In the genomic region with DNA sequence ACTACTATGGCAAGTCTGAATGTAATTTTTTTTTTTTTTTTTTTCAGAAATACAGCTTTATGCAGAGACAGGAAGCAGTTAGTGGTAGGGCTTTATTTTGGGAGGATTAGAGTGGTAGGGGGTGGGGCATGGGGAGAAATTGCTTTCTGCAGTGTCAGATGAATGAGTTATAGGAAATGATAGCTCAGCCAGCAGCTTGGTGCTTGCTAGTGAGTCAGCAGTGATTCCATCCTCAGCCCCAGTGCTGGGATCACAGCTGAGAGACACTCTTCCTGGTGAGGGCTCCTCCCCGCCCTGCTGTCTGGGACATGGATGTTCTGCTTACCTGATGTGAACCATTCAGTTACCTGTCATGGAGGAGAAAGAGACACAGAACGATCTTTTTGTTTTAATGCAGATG, we compare ENCODE assay signal across 12 cellular contexts. TPM values are rescaled to one million over a fixed set of nuclear protein-coding genes. Genes with fewer than 3 reads are reported as not detected.
DNase-seq lines count a peak whose midpoint lies in the region; ATAC-seq, FAIRE-seq and TF ChIP-seq lines count a peak whose summit lies in the region.
"Had no signal": no experiment of that assay in that cellular context is flagged by ENCODE, and none has a peak within 500 bp of the region (broad histone marks: within the 10 kb centered on the region; RNA-seq: fewer than 3 reads in every experiment).

No MANE protein-coding gene starts in this region.

- peaks cover 1% of the 10 kb centered on the region for H3K9me3 ChIP-seq in keratinocyte (ENCODE audit: control insufficient read depth, low read depth, low read length)

- peak; percentile 26 for DNase-seq in A172 (ENCODE audit: low spot score)
- DNase-seq in HS-27A (ENCODE audit: low read depth) = peak; percentile 64
- DNase-seq in brain microvascular endothelial cell = peak; percentile 93
- DNase-seq in keratinocyte (ENCODE audit: low read depth, low spot score) = peak; percentile 71
- DNase-seq in NCI-H2196 treated with DMSO at 0.1 percent for 48 hours (lab: John Stamatoyannopoulos, UW; ENCODE audit: unreplicated experiment) = no peak
- DNase-seq in DMS79 treated with DMSO at 0.1 percent for 48 hours (lab: John Stamatoyannopoulos, UW) = no peak
- DNase-seq: activated naive CD4-positive, alpha-beta T cell treated with anti-CD3 and anti-CD28 coated beads, Interleukin-2, amount 10 ng/mL, durations not matched to agents 7 days and 5 days; NCI-H510A treated with DMSO at 0.1 percent for 48 hours had no signal

- H3K27me3 ChIP-seq in brain microvascular endothelial cell (replicated peaks) (no peaks in the 10 kb centered on the region), keratinocyte (ENCODE audit: control insufficient read depth, extremely low read depth, insufficient read depth, low read length) (no peaks in the 10 kb centered on the region)
- H3K27me3 ChIP-seq: BLaER1 had no signal

- peak; percentile 99 for FAIRE-seq in keratinocyte (lab: Jason Lieb, UNC)

- no peak overlapping the region for H3K9ac ChIP-seq in keratinocyte (ENCODE audit: control insufficient read depth, extremely low read depth, insufficient read depth, low read length)
- H3K9ac ChIP-seq: BLaER1 had no signal

- no peaks in the 10 kb centered on the region for H4K20me1 ChIP-seq in keratinocyte (ENCODE audit: control insufficient read depth, extremely low read depth, insufficient read depth, low read length)
- H4K20me1 ChIP-seq: BLaER1 had no signal

- no peaks in the 10 kb centered on the region for H3K36me3 ChIP-seq in brain microvascular endothelial cell (replicated peaks)
- no peaks in the 10 kb centered on the region for H3K36me3 ChIP-seq in keratinocyte (ENCODE audit: control insufficient read depth in 2 of 2, extremely low read depth in 1 of 2, insufficient read depth in 2 of 2, low read length in 2 of 2)
- H3K36me3 ChIP-seq: BLaER1 had no signal

- TF ChIP-seq CTCF in brain microvascular endothelial cell (IDR thresholded peaks at IDR 0.05; ENCODE audit: low read depth, low read length, missing control alignments) = no peak
- TF ChIP-seq CTCF in keratinocyte (optimal IDR thresholded peaks at IDR 0.05 in 1 of 3, IDR thresholded peaks at IDR 0.05 in 1 of 3, conservative IDR thresholded peaks at IDR 0.05 in 1 of 3; ENCODE audit: extremely low read depth in 1 of 3, insufficient read depth in 2 of 3, low read length in 3 of 3) = no peak

- no peak overlapping the region for H2AFZ ChIP-seq in keratinocyte (ENCODE audit: control insufficient read depth, low read length)

- H3K9me1 ChIP-seq in keratinocyte (ENCODE audit: control insufficient read depth, extremely low read depth, insufficient read depth, low read length) = no peaks in the 10 kb centered on the region

- H3K79me2 ChIP-seq in keratinocyte (ENCODE audit: control insufficient read depth, insufficient read depth, low read length) = no peaks in the 10 kb centered on the region

- ATAC-seq in HG03175 (IDR thresholded peaks at IDR 0.05; ENCODE audit: unreplicated experiment) = no peak
- no peak for ATAC-seq in HG03025 (IDR thresholded peaks at IDR 0.05; ENCODE audit: low FRiP score, unreplicated experiment)

- H3K4me1 ChIP-seq in keratinocyte (ENCODE audit: control insufficient read depth, extremely low read depth, insufficient read depth, low read length) = peaks cover 13% of the 10 kb centered on the region

- peak overlapping the region; percentile 33 for H3K27ac ChIP-seq in brain microvascular endothelial cell
- H3K27ac ChIP-seq in keratinocyte (ENCODE audit: control insufficient read depth, insufficient read depth, low read length) = no peak overlapping the region
- H3K27ac ChIP-seq: BLaER1, VCaP had no signal

- H3K4me3 ChIP-seq in brain microvascular endothelial cell (ENCODE audit: low read depth, low read length) (no peak overlapping the region), keratinocyte (ENCODE audit: control insufficient read depth in 2 of 3, extremely low read depth in 1 of 3, insufficient read depth in 2 of 3, low read depth in 1 of 3, low read length in 3 of 3) (no peak overlapping the region)
- H3K4me3 ChIP-seq: BLaER1 had no signal

- no peak overlapping the region for H3K4me2 ChIP-seq in keratinocyte (ENCODE audit: control insufficient read depth, extremely low read depth, insufficient read depth, low read depth, low read length)
- H3K4me2 ChIP-seq: BLaER1 had no signal

- dilution Hi-C loops in keratinocyte (cut with MboI; ENCODE audit: extremely low pct_ligation_motif_present, low sequenced_read_pairs) = no loop called here

- in situ Hi-C loops in brain microvascular endothelial cell (cut with HindIII; ENCODE audit: low pct_ligation_motif_present, low sequenced_read_pairs) = no loop called here

RNA-seq across cellular contexts. Expression of gene SEMA6D, which starts 39.6 kb away (rescaled TPM):
- total RNA-seq in A172 (2014; rRNA removed; shearing (Covaris generic)) = not detected in 2 replicates
- 0.41 to 0.82 TPM (median 0.67 TPM) in 3 replicates for polyA plus RNA-seq in keratinocyte
- polyA plus RNA-seq in keratinocyte (2011; ENCODE audit: low read depth) = 1.1 TPM
- 0.09 and 0.15 TPM in 2 replicates for polyA plus RNA-seq in keratinocyte (2011; cell fraction: cytosol; rRNA removed)
- polyA plus RNA-seq in keratinocyte (2011; cell fraction: nucleus; rRNA removed) = 1.2 TPM in 2 replicates
- polyA plus RNA-seq in keratinocyte (2012; ENCODE audit: low replicate concordance) = 0.23 and 0.62 TPM in 2 replicates
- polyA minus RNA-seq in keratinocyte = 0.43 to 3.8 TPM (median 2.7 TPM) in 3 replicates
- not detected for polyA minus RNA-seq in keratinocyte (2011; cell fraction: cytosol; rRNA and poly(A)+ RNA removed)
- 0.42 and 1.3 TPM in 2 replicates for polyA minus RNA-seq in keratinocyte (2011; cell fraction: nucleus; rRNA and poly(A)+ RNA removed)

Comparison
In these comparisons a context has a peak if more than half of its experiments do, and no peak if none do; other contexts are left out.
1. DNase-seq: peak in A172 (single experiment), HS-27A (single experiment), brain microvascular endothelial cell (single experiment) and keratinocyte (single experiment); none in NCI-H2196 treated with DMSO at 0.1 percent for 48 hours (single experiment) and DMS79 treated with DMSO at 0.1 percent for 48 hours (single experiment).